ENCODE assay signal across 15 cellular contexts in the genomic region with DNA sequence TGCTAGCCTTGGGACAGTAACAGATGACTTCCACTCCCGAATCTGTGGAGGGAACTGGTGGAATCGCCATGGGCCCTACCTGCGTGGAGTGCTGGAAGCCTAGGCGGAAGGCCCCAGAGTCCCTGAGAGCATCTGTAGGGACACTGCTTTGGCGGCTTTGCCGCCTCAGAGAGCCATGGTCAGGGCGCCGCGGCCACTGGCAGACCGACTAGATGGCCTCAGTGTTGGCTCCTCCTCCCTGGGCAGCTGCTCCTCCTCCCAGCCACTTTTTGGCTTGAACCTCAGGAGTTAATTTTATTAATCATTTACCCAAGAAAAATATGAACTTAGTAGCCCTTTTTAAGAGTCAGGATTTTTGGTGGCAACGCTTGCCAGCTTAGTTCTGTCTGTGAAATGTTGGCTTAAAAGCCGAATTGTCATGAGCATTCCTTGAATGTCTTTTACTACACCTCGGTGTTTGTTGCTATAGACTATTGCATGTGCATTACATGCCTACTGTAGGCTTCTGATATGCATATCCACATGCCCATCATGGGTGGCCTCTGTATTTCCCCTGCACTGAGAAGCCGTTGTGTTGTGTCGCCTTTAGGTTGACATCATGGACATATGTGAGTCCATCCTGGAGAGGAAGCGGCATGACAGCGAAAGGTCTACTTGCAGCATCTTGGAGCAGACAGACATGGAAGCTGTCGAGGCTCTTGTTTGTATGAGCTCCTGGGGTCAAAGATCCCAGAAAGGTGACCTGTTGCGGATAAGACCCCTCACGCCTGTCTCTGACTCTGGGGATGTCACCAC. TPM values are rescaled to one million over a fixed set of nuclear protein-coding genes. Genes with fewer than 3 reads are reported as not detected.
DNase-seq lines count a peak whose midpoint lies in the region; ATAC-seq and TF ChIP-seq lines count a peak whose summit lies in the region.
"Had no signal": no experiment of that assay in that cellular context is flagged by ENCODE, and none has a peak within 500 bp of the region (broad histone marks: within the 10 kb centered on the region; RNA-seq: fewer than 3 reads in every experiment).

No MANE protein-coding gene starts in this region.

- ATAC-seq in effector memory CD8-positive, alpha-beta T cell (replicated peaks) = no peak
- ATAC-seq in naive thymus-derived CD4-positive, alpha-beta T cell = no peak
- ATAC-seq in HG03521 (IDR thresholded peaks at IDR 0.05; ENCODE audit: unreplicated experiment) = no peak
- ATAC-seq: activated CD4-positive, CD25-positive, alpha-beta regulatory T cell treated with anti-CD3 and anti-CD28 coated beads, Interleukin-2, amount 50 U/mL, for 24 hours; activated naive CD4-positive, alpha-beta T cell treated with anti-CD3 and anti-CD28 coated beads, Interleukin-2, amount 50 U/mL, for 72 hours had no signal

- CTCF ChIA-PET in activated naive CD4-positive, alpha-beta T cell treated with anti-CD3 and anti-CD28 coated beads for 36 hours (lab: Charles Lee) = interaction anchor here (1.5 to 10.3 kb wide), 5 partner anchors 10 to 246 kb away, joined by 3 to 131 read pairs (median 32); no protein-coding TSS in a partner anchor
- CTCF ChIA-PET in naive thymus-derived CD4-positive, alpha-beta T cell (lab: Charles Lee) = interaction anchor here (1.1 to 9.8 kb wide), 6 partner anchors 40 to 256 kb away, joined by 3 to 153 read pairs (median 7); no protein-coding TSS in a partner anchor

- peak overlapping the region; percentile 65 for H3K27ac Mint-ChIP-seq in activated naive CD4-positive, alpha-beta T cell treated with anti-CD3 and anti-CD28 coated beads, Interleukin-2, amount 50 U/mL, for 24 hours
- no peak overlapping the region for H3K27ac Mint-ChIP-seq in activated naive CD4-positive, alpha-beta T cell treated with anti-CD3 and anti-CD28 coated beads for 36 hours
- H3K27ac Mint-ChIP-seq in effector memory CD8-positive, alpha-beta T cell = peak overlapping the region; percentile 81 to 93
- H3K27ac Mint-ChIP-seq in naive thymus-derived CD4-positive, alpha-beta T cell = peak overlapping the region in 6 of 9 donors; percentile 8 to 94 (median 48)
- H3K27ac Mint-ChIP-seq in type B pancreatic cell = peak overlapping the region; percentile 81
- H3K27ac Mint-ChIP-seq: activated naive CD4-positive, alpha-beta T cell treated with anti-CD3 and anti-CD28 coated beads, Interleukin-2, amount 50 U/mL, for 72 hours had no signal

- no peak overlapping the region for H3K4me3 Mint-ChIP-seq in activated naive CD4-positive, alpha-beta T cell treated with anti-CD3 and anti-CD28 coated beads, Interleukin-2, amount 50 U/mL, for 24 hours
- H3K4me3 Mint-ChIP-seq in activated naive CD4-positive, alpha-beta T cell treated with anti-CD3 and anti-CD28 coated beads for 36 hours = no peak overlapping the region
- peak overlapping the region; percentile 86 to 94 for H3K4me3 Mint-ChIP-seq in effector memory CD8-positive, alpha-beta T cell
- H3K4me3 Mint-ChIP-seq in naive thymus-derived CD4-positive, alpha-beta T cell = peak overlapping the region in 8 of 10 donors; percentile 9 to 89 (median 48)
- H3K4me3 Mint-ChIP-seq in type B pancreatic cell = peak overlapping the region; percentile 68

- H3K9me3 Mint-ChIP-seq in activated naive CD4-positive, alpha-beta T cell treated with anti-CD3 and anti-CD28 coated beads, Interleukin-2, amount 50 U/mL, for 24 hours = no peaks in the 10 kb centered on the region
- no peaks in the 10 kb centered on the region for H3K9me3 Mint-ChIP-seq in activated naive CD4-positive, alpha-beta T cell treated with anti-CD3 and anti-CD28 coated beads for 36 hours
- H3K9me3 Mint-ChIP-seq in effector memory CD8-positive, alpha-beta T cell = no peaks in the 10 kb centered on the region
- H3K9me3 Mint-ChIP-seq in naive thymus-derived CD4-positive, alpha-beta T cell = peaks cover 0 to 5% (median 0%) of the 10 kb centered on the region in 11 donors
- no peaks in the 10 kb centered on the region for H3K9me3 Mint-ChIP-seq in type B pancreatic cell
- H3K9me3 Mint-ChIP-seq: activated naive CD4-positive, alpha-beta T cell treated with anti-CD3 and anti-CD28 coated beads, Interleukin-2, amount 50 U/mL, for 72 hours had no signal

- POLR2A ChIA-PET in naive thymus-derived CD4-positive, alpha-beta T cell (lab: Charles Lee) = interaction anchor here (2.3 kb wide), 1 partner anchor 62 kb away, joined by 10 read pairs; no protein-coding TSS in a partner anchor

- peaks cover 0 to 14% (median 0%) of the 10 kb centered on the region in 3 experiments for H3K36me3 ChIP-seq in naive thymus-derived CD4-positive, alpha-beta T cell (ENCODE audit: control insufficient read depth in 2 of 3, insufficient read depth in 3 of 3, low read length in 3 of 3)

- no peak for DNase-seq in activated naive CD4-positive, alpha-beta T cell treated with anti-CD3 and anti-CD28 coated beads for 36 hours
- no peak for DNase-seq in effector memory CD8-positive, alpha-beta T cell
- DNase-seq in naive thymus-derived CD4-positive, alpha-beta T cell = no peak
- DNase-seq in type B pancreatic cell (ENCODE audit: extremely low spot score, unreplicated experiment) (no peak), SHP77 (lab: John Stamatoyannopoulos, UW) (no peak), NOMO-1 (lab: John Stamatoyannopoulos, UW; ENCODE audit: unreplicated experiment in 2 of 2) (no peak)
- DNase-seq: H7; Karpas-422; SHP77 treated with DMSO at 0.1 percent for 48 hours; stimulated activated CD8-positive, alpha-beta memory T cell treated with anti-CD3 and anti-CD28 coated beads, Interleukin-4, amount 100 ng/mL, for 48 hours had no signal

- H3K27ac ChIP-seq in naive thymus-derived CD4-positive, alpha-beta T cell (ENCODE audit: low read depth, low read length) = no peak overlapping the region
- H3K27ac ChIP-seq: hepatocyte had no signal

- H3K4me1 ChIP-seq in naive thymus-derived CD4-positive, alpha-beta T cell (ENCODE audit: control insufficient read depth in 2 of 2, insufficient read depth in 2 of 2, low read length in 2 of 2) = peaks cover 6% of the 10 kb centered on the region in 2 donors

- H3K4me3 ChIP-seq in naive thymus-derived CD4-positive, alpha-beta T cell (ENCODE audit: low read length) = no peak overlapping the region
- H3K4me3 ChIP-seq: hepatocyte had no signal

- H3K9me3 ChIP-seq in naive thymus-derived CD4-positive, alpha-beta T cell (ENCODE audit: control insufficient read depth in 2 of 3, low read length in 3 of 3) = no peaks in the 10 kb centered on the region

- peaks cover 25% of the 10 kb centered on the region for H3K4me1 Mint-ChIP-seq in activated naive CD4-positive, alpha-beta T cell treated with anti-CD3 and anti-CD28 coated beads, Interleukin-2, amount 50 U/mL, for 24 hours
- peaks cover 15% of the 10 kb centered on the region for H3K4me1 Mint-ChIP-seq in activated naive CD4-positive, alpha-beta T cell treated with anti-CD3 and anti-CD28 coated beads for 36 hours (ENCODE audit: low read depth)
- H3K4me1 Mint-ChIP-seq in effector memory CD8-positive, alpha-beta T cell (ENCODE audit: low read depth in 2 of 2) = peaks cover 17 to 20% of the 10 kb centered on the region in 2 donors
- H3K4me1 Mint-ChIP-seq in naive thymus-derived CD4-positive, alpha-beta T cell = peaks cover 14 to 35% (median 29%) of the 10 kb centered on the region in 7 donors
- H3K4me1 Mint-ChIP-seq in type B pancreatic cell (ENCODE audit: unreplicated experiment) = peaks cover 28% of the 10 kb centered on the region

- H3K27me3 ChIP-seq in naive thymus-derived CD4-positive, alpha-beta T cell (ENCODE audit: control insufficient read depth in 2 of 2, insufficient read depth in 2 of 2, low read length in 2 of 2) = no peaks in the 10 kb centered on the region
- H3K27me3 ChIP-seq: hepatocyte had no signal

- no peaks in the 10 kb centered on the region for H3K36me3 Mint-ChIP-seq in activated naive CD4-positive, alpha-beta T cell treated with anti-CD3 and anti-CD28 coated beads, Interleukin-2, amount 50 U/mL, for 24 hours
- H3K36me3 Mint-ChIP-seq in activated naive CD4-positive, alpha-beta T cell treated with anti-CD3 and anti-CD28 coated beads for 36 hours (ENCODE audit: low read depth) = no peaks in the 10 kb centered on the region
- peaks cover 53% of the 10 kb centered on the region for H3K36me3 Mint-ChIP-seq in effector memory CD8-positive, alpha-beta T cell (ENCODE audit: insufficient read depth)
- peaks cover 0 to 12% (median 8%) of the 10 kb centered on the region in 5 donors for H3K36me3 Mint-ChIP-seq in naive thymus-derived CD4-positive, alpha-beta T cell
- H3K36me3 Mint-ChIP-seq in type B pancreatic cell = peaks cover 9% of the 10 kb centered on the region

- no peaks in the 10 kb centered on the region for H3K27me3 Mint-ChIP-seq in activated naive CD4-positive, alpha-beta T cell treated with anti-CD3 and anti-CD28 coated beads, Interleukin-2, amount 50 U/mL, for 24 hours
- H3K27me3 Mint-ChIP-seq in activated naive CD4-positive, alpha-beta T cell treated with anti-CD3 and anti-CD28 coated beads for 36 hours (ENCODE audit: low read depth) = peaks cover 3% of the 10 kb centered on the region
- H3K27me3 Mint-ChIP-seq in effector memory CD8-positive, alpha-beta T cell = no peaks in the 10 kb centered on the region
- H3K27me3 Mint-ChIP-seq in naive thymus-derived CD4-positive, alpha-beta T cell = peaks cover 0 to 22% (median 0%) of the 10 kb centered on the region in 5 donors
- H3K27me3 Mint-ChIP-seq in type B pancreatic cell = peaks cover 7% of the 10 kb centered on the region

- TF ChIP-seq CTCF in type B pancreatic cell (conservative IDR thresholded peaks at IDR 0.05) = no peak

- intact Hi-C loops in activated naive CD4-positive, alpha-beta T cell treated with anti-CD3 and anti-CD28 coated beads for 36 hours (cut with micrococcal nuclease) = no loop called here
- intact Hi-C loops in naive thymus-derived CD4-positive, alpha-beta T cell (cut with micrococcal nuclease) = loop anchor here in 1 of 2 donors (10.0 kb wide), 1 partner anchor 769 kb away; a partner anchor contains a TSS

RNA-seq across cellular contexts. Expression of a gene that starts 2.4 kb away (rescaled TPM):
- total RNA-seq in activated naive CD4-positive, alpha-beta T cell treated with anti-CD3 and anti-CD28 coated beads for 36 hours = 1 to 10 TPM; 3.0 to 3.1 TPM
- 10 to 100 TPM in 2 of 5 experiments, 1 to 10 TPM in 3; 2.7 to 48.6 (median 6.8) TPM for total RNA-seq in naive thymus-derived CD4-positive, alpha-beta T cell
- 1 to 10 TPM; 1.3 to 1.7 TPM for polyA plus RNA-seq in naive thymus-derived CD4-positive, alpha-beta T cell
- total RNA-seq in type B pancreatic cell (ENCODE audit: low replicate concordance) = 11.8 and 13.1 TPM in 2 replicates

RNA-seq across cellular contexts. Expression of a gene that starts 34.5 kb away (rescaled TPM):
- not detected for total RNA-seq in activated naive CD4-positive, alpha-beta T cell treated with anti-CD3 and anti-CD28 coated beads for 36 hours
- total RNA-seq in naive thymus-derived CD4-positive, alpha-beta T cell = 1 to 10 TPM in 1 of 5 experiments, not detected in 4; 1.3 TPM
- not detected for polyA plus RNA-seq in naive thymus-derived CD4-positive, alpha-beta T cell
- total RNA-seq in type B pancreatic cell (ENCODE audit: low replicate concordance) = 0.79 and 0.94 TPM in 2 replicates
- total RNA-seq: activated naive CD4-positive, alpha-beta T cell treated with anti-CD3 and anti-CD28 coated beads, Interleukin-2, amount 50 U/mL, for 72 hours had no signal

Comparison
In these comparisons a context has a peak if more than half of its experiments do, and no peak if none do; other contexts are left out.
1. H3K4me3 Mint-ChIP-seq: peak in effector memory CD8-positive, alpha-beta T cell (2 of 2), naive thymus-derived CD4-positive, alpha-beta T cell (8 of 10) and type B pancreatic cell (single experiment); none in activated naive CD4-positive, alpha-beta T cell treated with anti-CD3 and anti-CD28 coated beads, Interleukin-2, amount 50 U/mL, for 24 hours (single experiment) and activated naive CD4-positive, alpha-beta T cell treated with anti-CD3 and anti-CD28 coated beads for 36 hours (single experiment).